Comparison of ENCODE assay signal across 12 cellular contexts in genomic region chr19:31254611-31255010, GRCh38.
"Had no signal": no experiment of that assay in that cellular context is flagged by ENCODE, and none has a peak within 500 bp of the region (broad histone marks: within the 10 kb centered on the region; RNA-seq: fewer than 3 reads in every experiment).

No MANE protein-coding gene starts in this region.

- ATAC-seq: activated T-helper 17 cell treated with anti-CD3 and anti-CD28 coated beads, Interleukin-2, amount 50 U/mL, for 72 hours; left colon; natural killer cell treated with Interleukin-12 subunit alpha and Interleukin-12 subunit beta and Interleukin-15 and Interleukin-18, amount 100 ng/mL, for 72 hours; stimulated activated memory B cell treated with anti-CD40 and anti-IgM and Interleukin-4, amounts not matched to agents 10 μg/mL and 1 μg/mL and 100 μg/mL, for 72 hours had no signal

- H3K27ac Mint-ChIP-seq: activated naive CD4-positive, alpha-beta T cell treated with anti-CD3 and anti-CD28 coated beads, Interleukin-2, amount 10 ng/mL, durations not matched to agents 7 days and 5 days; activated T-helper 17 cell treated with anti-CD3 and anti-CD28 coated beads, Interleukin-2, amount 50 U/mL, for 72 hours; natural killer cell treated with Interleukin-12 subunit alpha and Interleukin-12 subunit beta and Interleukin-15 and Interleukin-18, amount 100 ng/mL, for 72 hours; stimulated activated memory B cell treated with anti-CD40 and anti-IgM and Interleukin-4, amounts not matched to agents 10 μg/mL and 1 μg/mL and 100 μg/mL, for 72 hours had no signal

- H3K4me3 Mint-ChIP-seq: activated naive CD4-positive, alpha-beta T cell treated with anti-CD3 and anti-CD28 coated beads, Interleukin-2, amount 10 ng/mL, durations not matched to agents 7 days and 5 days; activated T-helper 17 cell treated with anti-CD3 and anti-CD28 coated beads, Interleukin-2, amount 50 U/mL, for 72 hours; immature natural killer cell; natural killer cell treated with Interleukin-12 subunit alpha and Interleukin-12 subunit beta and Interleukin-15 and Interleukin-18, amount 100 ng/mL, for 72 hours; stimulated activated memory B cell treated with anti-CD40 and anti-IgM and Interleukin-4, amounts not matched to agents 10 μg/mL and 1 μg/mL and 100 μg/mL, for 72 hours; type B pancreatic cell had no signal

- H3K4me1 Mint-ChIP-seq: activated naive CD4-positive, alpha-beta T cell treated with anti-CD3 and anti-CD28 coated beads, Interleukin-2, amount 10 ng/mL, durations not matched to agents 7 days and 5 days; immature natural killer cell; stimulated activated memory B cell treated with anti-CD40 and anti-IgM and Interleukin-4, amounts not matched to agents 10 μg/mL and 1 μg/mL and 100 μg/mL, for 72 hours had no signal

- H3K27me3 Mint-ChIP-seq: activated T-helper 17 cell treated with anti-CD3 and anti-CD28 coated beads, Interleukin-2, amount 50 U/mL, for 72 hours; stimulated activated memory B cell treated with anti-CD40 and anti-IgM and Interleukin-4, amounts not matched to agents 10 μg/mL and 1 μg/mL and 100 μg/mL, for 72 hours had no signal

- DNase-seq: activated CD4-positive, alpha-beta T cell treated with anti-CD3 and anti-CD28 coated beads for 4 hours; activated naive CD4-positive, alpha-beta T cell treated with anti-CD3 and anti-CD28 coated beads, Interleukin-2, amount 10 ng/mL, durations not matched to agents 7 days and 5 days; activated T-cell treated with anti-CD3 and anti-CD28 coated beads for 4 hours; central memory CD4-positive, alpha-beta T cell; effector memory CD4-positive, alpha-beta T cell; immature natural killer cell; left colon; T-helper 9 cell had no signal

- H3K9me3 Mint-ChIP-seq: activated naive CD4-positive, alpha-beta T cell treated with anti-CD3 and anti-CD28 coated beads, Interleukin-2, amount 10 ng/mL, durations not matched to agents 7 days and 5 days; activated T-helper 17 cell treated with anti-CD3 and anti-CD28 coated beads, Interleukin-2, amount 50 U/mL, for 72 hours; immature natural killer cell; natural killer cell treated with Interleukin-12 subunit alpha and Interleukin-12 subunit beta and Interleukin-15 and Interleukin-18, amount 100 ng/mL, for 72 hours; type B pancreatic cell had no signal

- H3K36me3 Mint-ChIP-seq: activated naive CD4-positive, alpha-beta T cell treated with anti-CD3 and anti-CD28 coated beads, Interleukin-2, amount 10 ng/mL, durations not matched to agents 7 days and 5 days; immature natural killer cell; natural killer cell treated with Interleukin-12 subunit alpha and Interleukin-12 subunit beta and Interleukin-15 and Interleukin-18, amount 100 ng/mL, for 72 hours; stimulated activated memory B cell treated with anti-CD40 and anti-IgM and Interleukin-4, amounts not matched to agents 10 μg/mL and 1 μg/mL and 100 μg/mL, for 72 hours; type B pancreatic cell had no signal
